In genomic region chr1:3907621-3908165, GRCh38 we compare ENCODE assay signal across 1 cellular context.
A peak's percentile ranks its signal among the peaks of the same experiment; 100 is the strongest.
TF ChIP-seq lines count a peak whose summit lies in the region.

No MANE protein-coding gene starts in this region.

TF ChIP-seq in HepG2, 621 proteins besides CTCF, POLR2A, EP300 and RAD21:
- TF ChIP-seq ZNF772 (CRISPR knock-in tag; IDR thresholded peaks at IDR 0.05): no peak
- TF ChIP-seq HDAC1 (CRISPR knock-in tag; IDR thresholded peaks at IDR 0.05): no peak
- peak; percentile 98 for TF ChIP-seq MNT (IDR thresholded peaks at IDR 0.05)
